27 cellular contexts compared by ENCODE assay signal in genomic region chr18:49650426-49650891, GRCh38.
A peak's percentile ranks its signal among the peaks of the same experiment; 100 is the strongest.
DNase-seq lines count a peak whose midpoint lies in the region; ATAC-seq and TF ChIP-seq lines count a peak whose summit lies in the region.
"Had no signal": no experiment of that assay in that cellular context is flagged by ENCODE, and none has a peak within 500 bp of the region (broad histone marks: within the 10 kb centered on the region; RNA-seq: fewer than 3 reads in every experiment).

No MANE protein-coding gene starts in this region.

- H3K9me3 ChIP-seq in liver (ENCODE audit: control insufficient read depth in 4 of 4, low read length in 3 of 4) (no peaks in the 10 kb centered on the region), thyroid gland (no peaks in the 10 kb centered on the region)
- H3K9me3 ChIP-seq: ascending aorta, SK-N-SH, tibial nerve had no signal

- TF ChIP-seq CTCF in epithelial cell of esophagus (IDR thresholded peaks at IDR 0.05; ENCODE audit: insufficient read depth, low read depth, low read length, missing control alignments) (no peak), liver (IDR thresholded peaks at IDR 0.05; ENCODE audit: low read depth, low read length, missing input control) (no peak), thyroid gland (IDR thresholded peaks at IDR 0.05) (no peak)

- ATAC-seq in left colon (no peak), HG03457 (IDR thresholded peaks at IDR 0.05; ENCODE audit: unreplicated experiment) (no peak)
- ATAC-seq: activated T-cell treated with anti-CD3 and anti-CD28 coated beads, Interleukin-2, amount 50 U/mL, for 4 hours had no signal

- DNase-seq in M059J (ENCODE audit: low read depth) (peak; percentile 66), epithelial cell of esophagus (ENCODE audit: low read depth) (peak; percentile 39), thyroid gland (peak; percentile 62 to 71), left colon (no peak), DMS79 treated with DMSO at 0.1 percent for 48 hours (lab: John Stamatoyannopoulos, UW) (no peak)
- no peak for DNase-seq in activated T-cell treated with anti-CD3 and anti-CD28 coated beads, Interleukin-2, amount 50 U/mL, for 1 hour
- DNase-seq: activated gamma-delta T cell treated with Interleukin-2 at 50 U/mL for 16 hours; activated naive CD8-positive, alpha-beta T cell treated with anti-CD3 and anti-CD28 coated beads, Interleukin-2, amount 10 ng/mL, durations not matched to agents 7 days and 5 days; activated T-cell treated with anti-CD3 and anti-CD28 coated beads, Interleukin-2, amount 50 U/mL, for 4 hours; cortex of kidney; DMS 273 treated with DMSO at 0.1 percent for 48 hours; effector memory CD4-positive, alpha-beta T cell; erythroblast; Kasumi-1; mesendoderm; NCI-H1092 treated with DMSO at 0.1 percent for 48 hours; NCI-H187 treated with DMSO at 0.1 percent for 48 hours; NCI-H526; SK-N-SH; stimulated activated CD8-positive, alpha-beta memory T cell treated with anti-CD3 and anti-CD28 coated beads, Interleukin-4, amount 100 ng/mL, for 48 hours had no signal

- 40% methylated on average over 7 of the region's 7 CpGs for WGBS in liver
- WGBS in thyroid gland, 2 donors = 18 to 46% methylated on average over 6 to 7 of the region's 7 CpGs

- intact Hi-C loops in thyroid gland (cut with DNase I) (no loop called here), left colon (cut with DNase I, micrococcal nuclease) (no loop called here)

- H3K27ac ChIP-seq in liver (ENCODE audit: low read depth in 1 of 2, low read length in 2 of 2) = peak overlapping the region; percentile 89 to 94
- peak overlapping the region; percentile 24 to 76 (median 61) for H3K27ac ChIP-seq in thyroid gland
- H3K27ac ChIP-seq: ascending aorta, hepatocyte, neural progenitor cell, parathyroid adenoma, tibial nerve had no signal

- no peaks in the 10 kb centered on the region for H3K36me3 ChIP-seq in liver (ENCODE audit: control insufficient read depth in 4 of 4, insufficient read depth in 3 of 4, low read depth in 1 of 4, low read length in 3 of 4)
- no peaks in the 10 kb centered on the region for H3K36me3 ChIP-seq in thyroid gland
- H3K36me3 ChIP-seq: ascending aorta, neural progenitor cell, tibial nerve had no signal

- no peaks in the 10 kb centered on the region for H3K27me3 ChIP-seq in liver (ENCODE audit: control insufficient read depth in 4 of 4, insufficient read depth in 4 of 4, low read length in 3 of 4)
- no peaks in the 10 kb centered on the region for H3K27me3 ChIP-seq in thyroid gland
- H3K27me3 ChIP-seq: ascending aorta, hepatocyte, neural progenitor cell, tibial nerve had no signal

- TF ChIP-seq POLR2A in thyroid gland (IDR thresholded peaks at IDR 0.05) = no peak

- peak overlapping the region; percentile 36 to 56 for H3K9ac ChIP-seq in liver (ENCODE audit: low read depth in 1 of 2, low read length in 2 of 2)
- H3K9ac ChIP-seq: neural progenitor cell, parathyroid adenoma, SK-N-SH had no signal

- TF ChIP-seq RAD21 in liver (IDR thresholded peaks at IDR 0.05) = no peak

- H3K4me3 ChIP-seq in epithelial cell of esophagus (ENCODE audit: low read length) (no peak overlapping the region), liver (ENCODE audit: low read depth in 1 of 3, low read length in 3 of 3) (peak overlapping the region; percentile 60 to 77 (median 61)), thyroid gland (replicated peaks in 1 of 3) (no peak overlapping the region)
- H3K4me3 ChIP-seq: ascending aorta, hepatocyte, neural progenitor cell, tibial nerve had no signal

- H3K4me1 ChIP-seq in liver (ENCODE audit: control insufficient read depth in 4 of 4, insufficient read depth in 4 of 4, low read length in 3 of 4) (peaks cover 5 to 50% (median 23%) of the 10 kb centered on the region in 4 donors), thyroid gland (peaks cover 41 to 49% of the 10 kb centered on the region in 2 donors)
- H3K4me1 ChIP-seq: ascending aorta had no signal

TF ChIP-seq in liver, 16 proteins besides CTCF, POLR2A, EP300 and RAD21:
- TF ChIP-seq RXRA (IDR thresholded peaks at IDR 0.05) = peak in 1 of 2 donors; percentile 21
- TF ChIP-seq, protein P1, sequence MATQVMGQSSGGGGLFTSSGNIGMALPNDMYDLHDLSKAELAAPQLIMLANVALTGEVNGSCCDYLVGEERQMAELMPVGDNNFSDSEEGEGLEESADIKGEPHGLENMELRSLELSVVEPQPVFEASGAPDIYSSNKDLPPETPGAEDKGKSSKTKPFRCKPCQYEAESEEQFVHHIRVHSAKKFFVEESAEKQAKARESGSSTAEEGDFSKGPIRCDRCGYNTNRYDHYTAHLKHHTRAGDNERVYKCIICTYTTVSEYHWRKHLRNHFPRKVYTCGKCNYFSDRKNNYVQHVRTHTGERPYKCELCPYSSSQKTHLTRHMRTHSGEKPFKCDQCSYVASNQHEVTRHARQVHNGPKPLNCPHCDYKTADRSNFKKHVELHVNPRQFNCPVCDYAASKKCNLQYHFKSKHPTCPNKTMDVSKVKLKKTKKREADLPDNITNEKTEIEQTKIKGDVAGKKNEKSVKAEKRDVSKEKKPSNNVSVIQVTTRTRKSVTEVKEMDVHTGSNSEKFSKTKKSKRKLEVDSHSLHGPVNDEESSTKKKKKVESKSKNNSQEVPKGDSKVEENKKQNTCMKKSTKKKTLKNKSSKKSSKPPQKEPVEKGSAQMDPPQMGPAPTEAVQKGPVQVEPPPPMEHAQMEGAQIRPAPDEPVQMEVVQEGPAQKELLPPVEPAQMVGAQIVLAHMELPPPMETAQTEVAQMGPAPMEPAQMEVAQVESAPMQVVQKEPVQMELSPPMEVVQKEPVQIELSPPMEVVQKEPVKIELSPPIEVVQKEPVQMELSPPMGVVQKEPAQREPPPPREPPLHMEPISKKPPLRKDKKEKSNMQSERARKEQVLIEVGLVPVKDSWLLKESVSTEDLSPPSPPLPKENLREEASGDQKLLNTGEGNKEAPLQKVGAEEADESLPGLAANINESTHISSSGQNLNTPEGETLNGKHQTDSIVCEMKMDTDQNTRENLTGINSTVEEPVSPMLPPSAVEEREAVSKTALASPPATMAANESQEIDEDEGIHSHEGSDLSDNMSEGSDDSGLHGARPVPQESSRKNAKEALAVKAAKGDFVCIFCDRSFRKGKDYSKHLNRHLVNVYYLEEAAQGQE (IDR thresholded peaks at IDR 0.05) = peak; percentile 31
- TF ChIP-seq SP1 (IDR thresholded peaks at IDR 0.05) = no peak
TF ChIP-seq in liver: peak in this region for 2.

Comparison
In these comparisons a context has a peak if more than half of its experiments do, and no peak if none do; other contexts are left out.
1. DNase-seq: peak in M059J (single experiment), epithelial cell of esophagus (single experiment) and thyroid gland (2 of 2); none in left colon (0 of 2), activated T-cell treated with anti-CD3 and anti-CD28 coated beads, Interleukin-2, amount 50 U/mL, for 1 hour (single experiment) and DMS79 treated with DMSO at 0.1 percent for 48 hours (single experiment).
2. H3K4me3 ChIP-seq: peak in liver (3 of 3); none in epithelial cell of esophagus (single experiment) and thyroid gland (0 of 3).